In the genomic region with DNA sequence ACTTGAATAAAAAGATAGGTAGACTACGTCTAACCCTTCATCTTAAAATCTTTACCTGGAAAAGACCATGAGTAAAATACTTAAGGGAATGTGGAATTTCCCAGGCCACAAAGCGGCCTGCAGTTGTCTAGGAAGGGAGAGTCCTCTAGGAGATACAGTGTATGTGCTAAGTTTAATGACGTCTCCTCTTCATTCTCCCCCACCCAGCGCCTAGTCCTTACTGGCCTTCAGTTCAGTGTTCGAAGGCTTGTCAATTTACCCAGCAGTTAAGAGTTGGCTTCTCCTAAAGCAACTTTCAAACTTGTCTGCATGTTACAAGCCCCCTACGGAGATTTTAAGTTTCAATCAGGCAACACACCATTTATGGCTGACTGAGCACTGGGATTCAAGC, we compare ENCODE assay signal across 8 cellular contexts.
DNase-seq lines count a peak whose midpoint lies in the region; ATAC-seq and TF ChIP-seq lines count a peak whose summit lies in the region.

No MANE protein-coding gene starts in this region.

- H3K4me3 ChIP-seq in RWPE2 (ENCODE audit: severe bottlenecking) (peak overlapping the region; percentile 70), neutrophil (ENCODE audit: low read depth in 1 of 2, low read length in 1 of 2) (peak overlapping the region; percentile 91)

- H3K27me3 Mint-ChIP-seq in effector memory CD8-positive, alpha-beta T cell: no peaks in the 10 kb centered on the region

- H3K27me3 ChIP-seq in RWPE2 (ENCODE audit: insufficient read depth, poor library complexity, severe bottlenecking): no peaks in the 10 kb centered on the region
- no peaks in the 10 kb centered on the region for H3K27me3 ChIP-seq in neutrophil

- H3K4me1 Mint-ChIP-seq in effector memory CD8-positive, alpha-beta T cell (ENCODE audit: low read depth in 2 of 2): peaks cover 28 to 30% of the 10 kb centered on the region in 2 donors

- H3K27ac ChIP-seq in RWPE2 (ENCODE audit: poor library complexity, severe bottlenecking): peak overlapping the region; percentile 92
- H3K27ac ChIP-seq in neutrophil: peak overlapping the region; percentile 93

- TF ChIP-seq CTCF in RWPE2 (IDR thresholded peaks at IDR 0.05; ENCODE audit: poor library complexity, severe bottlenecking) (no peak), neutrophil (IDR thresholded peaks at IDR 0.05) (no peak)

- DNase-seq in NCI-H1105 treated with DMSO at 0.1 percent for 48 hours (lab: John Stamatoyannopoulos, UW) (peak; percentile 36), NCI-H1105 (lab: John Stamatoyannopoulos, UW) (no peak), RWPE2 (ENCODE audit: low spot score) (no peak), EL (no peak), NAMALWA (ENCODE audit: low spot score) (no peak)
- DNase-seq in effector memory CD8-positive, alpha-beta T cell: no peak

- no peak for ATAC-seq in RWPE2 (ENCODE audit: low read depth)
- no peak for ATAC-seq in effector memory CD8-positive, alpha-beta T cell (replicated peaks)
- ATAC-seq in GM18498 (IDR thresholded peaks at IDR 0.05; ENCODE audit: unreplicated experiment): no peak

- H3K27ac Mint-ChIP-seq in effector memory CD8-positive, alpha-beta T cell: peak overlapping the region; percentile 100

- peaks cover 11% of the 10 kb centered on the region for H3K36me3 ChIP-seq in RWPE2 (ENCODE audit: low read depth)
- H3K36me3 ChIP-seq in neutrophil: peaks cover 18% of the 10 kb centered on the region

- peaks cover 50% of the 10 kb centered on the region for H3K36me3 Mint-ChIP-seq in effector memory CD8-positive, alpha-beta T cell (ENCODE audit: insufficient read depth)

- H3K4me3 Mint-ChIP-seq in effector memory CD8-positive, alpha-beta T cell: peak overlapping the region; percentile 91 to 97

- H3K9me3 ChIP-seq in RWPE2 (ENCODE audit: severe bottlenecking) (no peaks in the 10 kb centered on the region), neutrophil (peaks cover 5% of the 10 kb centered on the region)

- H3K4me1 ChIP-seq in RWPE2 (ENCODE audit: insufficient read depth, poor library complexity, severe bottlenecking) (peaks cover 18% of the 10 kb centered on the region), neutrophil (ENCODE audit: control insufficient read depth in 1 of 2, insufficient read depth in 1 of 2, low read depth in 1 of 2, low read length in 1 of 2) (peaks cover 24 to 35% of the 10 kb centered on the region in 2 experiments)

- H3K9me3 Mint-ChIP-seq in effector memory CD8-positive, alpha-beta T cell: no peaks in the 10 kb centered on the region
